Comparison of ENCODE assay signal across 21 cellular contexts in genomic region chr7:46214526-46214925, GRCh38.
A peak's percentile ranks its signal among the peaks of the same experiment; 100 is the strongest.
DNase-seq lines count a peak whose midpoint lies in the region; ATAC-seq and TF ChIP-seq lines count a peak whose summit lies in the region.
"Had no signal": no experiment of that assay in that cellular context is flagged by ENCODE, and none has a peak within 500 bp of the region (broad histone marks: within the 10 kb centered on the region; RNA-seq: fewer than 3 reads in every experiment).

No MANE protein-coding gene starts in this region.

- no peak overlapping the region for H4K91ac ChIP-seq in neuronal stem cell (ENCODE audit: low read depth, low read length, poor library complexity)

- H3K9ac ChIP-seq in neuronal stem cell (ENCODE audit: low read depth, low read length, poor library complexity) = no peak overlapping the region
- H3K9ac ChIP-seq: BLaER1 treated with 17β-estradiol and CSF1 and Interleukin-3, amounts not matched to agents 10 nM and 100 nM had no signal

- no peaks in the 10 kb centered on the region for H3K4me1 Mint-ChIP-seq in activated CD4-positive, alpha-beta T cell treated with anti-CD3 and anti-CD28 coated beads, Interleukin-2, amount 10 ng/mL, durations not matched to agents 24 days and 14 days
- H3K4me1 Mint-ChIP-seq in activated CD4-positive, alpha-beta T cell treated with anti-CD3 and anti-CD28 coated beads, Interleukin-2, amount 10 ng/mL, durations not matched to agents 7 days and 5 days = no peaks in the 10 kb centered on the region
- no peaks in the 10 kb centered on the region for H3K4me1 Mint-ChIP-seq in stimulated activated naive CD8-positive, alpha-beta T cell treated with anti-CD3 and anti-CD28 coated beads, Interleukin-15, amount 100 ng/mL, for 72 hours
- H3K4me1 Mint-ChIP-seq: CD14-positive monocyte; CD8-positive, alpha-beta memory T cell had no signal

- H2AK5ac ChIP-seq in neuronal stem cell (ENCODE audit: low read depth, low read length) = no peak overlapping the region

- no peaks in the 10 kb centered on the region for H3K27me3 Mint-ChIP-seq in activated CD4-positive, alpha-beta T cell treated with anti-CD3 and anti-CD28 coated beads, Interleukin-2, amount 10 ng/mL, durations not matched to agents 24 days and 14 days
- H3K27me3 Mint-ChIP-seq in activated CD4-positive, alpha-beta T cell treated with anti-CD3 and anti-CD28 coated beads, Interleukin-2, amount 10 ng/mL, durations not matched to agents 7 days and 5 days = no peaks in the 10 kb centered on the region
- peaks cover 7% of the 10 kb centered on the region for H3K27me3 Mint-ChIP-seq in stimulated activated naive CD8-positive, alpha-beta T cell treated with anti-CD3 and anti-CD28 coated beads, Interleukin-15, amount 100 ng/mL, for 72 hours
- H3K27me3 Mint-ChIP-seq: CD4-positive, alpha-beta T cell had no signal

- H3K27ac ChIP-seq in neuronal stem cell (replicated peaks; ENCODE audit: low read length) (no peak overlapping the region), vagina (no peak overlapping the region)
- H3K27ac ChIP-seq: 22Rv1; BLaER1 treated with 17β-estradiol and CSF1 and Interleukin-3, amounts not matched to agents 10 nM and 100 nM had no signal

- no peak overlapping the region for H2BK12ac ChIP-seq in neuronal stem cell (ENCODE audit: low read length)

- TF ChIP-seq POLR2A in vagina (IDR thresholded peaks at IDR 0.05) = no peak

- no peak overlapping the region for H3K4me3 Mint-ChIP-seq in activated CD4-positive, alpha-beta T cell treated with anti-CD3 and anti-CD28 coated beads, Interleukin-2, amount 10 ng/mL, durations not matched to agents 24 days and 14 days
- H3K4me3 Mint-ChIP-seq in activated CD4-positive, alpha-beta T cell treated with anti-CD3 and anti-CD28 coated beads, Interleukin-2, amount 10 ng/mL, durations not matched to agents 7 days and 5 days = no peak overlapping the region
- H3K4me3 Mint-ChIP-seq in stimulated activated naive CD8-positive, alpha-beta T cell treated with anti-CD3 and anti-CD28 coated beads, Interleukin-15, amount 100 ng/mL, for 72 hours = no peak overlapping the region
- H3K4me3 Mint-ChIP-seq: CD14-positive monocyte; CD4-positive, alpha-beta T cell; CD8-positive, alpha-beta memory T cell; HFFc6 had no signal

- H3K4me3 ChIP-seq in neuronal stem cell (ENCODE audit: low read length in 2 of 2) (no peak overlapping the region), vagina (no peak overlapping the region)
- H3K4me3 ChIP-seq: BLaER1 treated with 17β-estradiol and CSF1 and Interleukin-3, amounts not matched to agents 10 nM and 100 nM; GM12878; HAP-1 had no signal

- peaks cover 6 to 7% of the 10 kb centered on the region in 2 donors for H3K4me1 ChIP-seq in neuronal stem cell (ENCODE audit: control insufficient read depth in 2 of 2, insufficient read depth in 1 of 2, low read depth in 1 of 2, low read length in 2 of 2)
- no peaks in the 10 kb centered on the region for H3K4me1 ChIP-seq in vagina
- H3K4me1 ChIP-seq: BE2C; BLaER1 treated with 17β-estradiol and CSF1 and Interleukin-3, amounts not matched to agents 10 nM and 100 nM; HAP-1 had no signal

- H3K9me3 Mint-ChIP-seq in activated CD4-positive, alpha-beta T cell treated with anti-CD3 and anti-CD28 coated beads, Interleukin-2, amount 10 ng/mL, durations not matched to agents 24 days and 14 days = no peaks in the 10 kb centered on the region
- H3K9me3 Mint-ChIP-seq in activated CD4-positive, alpha-beta T cell treated with anti-CD3 and anti-CD28 coated beads, Interleukin-2, amount 10 ng/mL, durations not matched to agents 7 days and 5 days = no peaks in the 10 kb centered on the region
- H3K9me3 Mint-ChIP-seq in stimulated activated naive CD8-positive, alpha-beta T cell treated with anti-CD3 and anti-CD28 coated beads, Interleukin-15, amount 100 ng/mL, for 72 hours = peaks cover 5 to 13% of the 10 kb centered on the region in 2 donors
- H3K9me3 Mint-ChIP-seq: CD4-positive, alpha-beta T cell; HFFc6 had no signal

- CTCF ChIA-PET in activated CD4-positive, alpha-beta T cell treated with anti-CD3 and anti-CD28 coated beads, Interleukin-2, amount 10 ng/mL, durations not matched to agents 7 days and 5 days (lab: Charles Lee) = no interaction called here

- TF ChIP-seq CTCF in vagina (IDR thresholded peaks at IDR 0.05) = no peak

- no peak overlapping the region for H2AFZ ChIP-seq in neuronal stem cell (ENCODE audit: low read length)

- DNase-seq in activated CD4-positive, alpha-beta T cell treated with anti-CD3 and anti-CD28 coated beads, Interleukin-2, amount 10 ng/mL, durations not matched to agents 24 days and 14 days = peak; percentile 41
- DNase-seq in activated CD4-positive, alpha-beta T cell treated with anti-CD3 and anti-CD28 coated beads, Interleukin-2, amount 10 ng/mL, durations not matched to agents 7 days and 5 days = no peak
- DNase-seq in ecto neural progenitor cell (ENCODE audit: low spot score) = peak; percentile 10
- no peak for DNase-seq in neuronal stem cell (ENCODE audit: low spot score)
- DNase-seq in vagina (ENCODE audit: extremely low spot score in 2 of 2) = peak; percentile 61 to 71
- DNase-seq in activated CD8-positive, alpha-beta memory T cell treated with anti-CD3 and anti-CD28 coated beads for 24 hours = no peak
- no peak for DNase-seq in mesenteric fat pad (ENCODE audit: low spot score)
- DNase-seq in stimulated activated naive CD8-positive, alpha-beta T cell treated with anti-CD3 and anti-CD28 coated beads, Interleukin-15, amount 100 ng/mL, for 72 hours = no peak
- DNase-seq: AML-193; BE2C; CD4-positive, alpha-beta T cell; CD8-positive, alpha-beta memory T cell; DMS53; DND-41; GOT3; HFFc6 had no signal

- H3K36me3 ChIP-seq in neuronal stem cell (replicated peaks in 1 of 2; ENCODE audit: control insufficient read depth in 2 of 2, insufficient read depth in 2 of 2, low read length in 2 of 2) (no peaks in the 10 kb centered on the region), vagina (no peaks in the 10 kb centered on the region)
- H3K36me3 ChIP-seq: BE2C; BLaER1 treated with 17β-estradiol and CSF1 and Interleukin-3, amounts not matched to agents 10 nM and 100 nM; HAP-1 had no signal

- no peak overlapping the region for H2BK120ac ChIP-seq in neuronal stem cell (ENCODE audit: low read depth, low read length)

- no peak overlapping the region for H3K23ac ChIP-seq in neuronal stem cell (ENCODE audit: low read depth, low read length, poor library complexity)

- H3K79me1 ChIP-seq in neuronal stem cell (ENCODE audit: low read depth, low read length) = no peaks in the 10 kb centered on the region

- no peaks in the 10 kb centered on the region for H3K36me3 Mint-ChIP-seq in activated CD4-positive, alpha-beta T cell treated with anti-CD3 and anti-CD28 coated beads, Interleukin-2, amount 10 ng/mL, durations not matched to agents 24 days and 14 days (ENCODE audit: low read depth)
- no peaks in the 10 kb centered on the region for H3K36me3 Mint-ChIP-seq in activated CD4-positive, alpha-beta T cell treated with anti-CD3 and anti-CD28 coated beads, Interleukin-2, amount 10 ng/mL, durations not matched to agents 7 days and 5 days (ENCODE audit: low read depth)
- H3K36me3 Mint-ChIP-seq: CD14-positive monocyte; CD8-positive, alpha-beta memory T cell had no signal

- H3K18ac ChIP-seq in neuronal stem cell (ENCODE audit: low read length) = peak overlapping the region; percentile 0

- no peak for ATAC-seq in stimulated activated naive CD8-positive, alpha-beta T cell treated with anti-CD3 and anti-CD28 coated beads, Interleukin-15, amount 100 ng/mL, for 72 hours
- ATAC-seq: GM12878 had no signal

- no peak overlapping the region for H3K27ac Mint-ChIP-seq in activated CD4-positive, alpha-beta T cell treated with anti-CD3 and anti-CD28 coated beads, Interleukin-2, amount 10 ng/mL, durations not matched to agents 24 days and 14 days
- H3K27ac Mint-ChIP-seq in activated CD4-positive, alpha-beta T cell treated with anti-CD3 and anti-CD28 coated beads, Interleukin-2, amount 10 ng/mL, durations not matched to agents 7 days and 5 days = no peak overlapping the region
- H3K27ac Mint-ChIP-seq in stimulated activated naive CD8-positive, alpha-beta T cell treated with anti-CD3 and anti-CD28 coated beads, Interleukin-15, amount 100 ng/mL, for 72 hours = no peak overlapping the region
- H3K27ac Mint-ChIP-seq: CD14-positive monocyte; CD4-positive, alpha-beta T cell; HFFc6 had no signal

- no peak overlapping the region for H2BK5ac ChIP-seq in neuronal stem cell (ENCODE audit: low read length)

- POLR2A ChIA-PET in activated CD4-positive, alpha-beta T cell treated with anti-CD3 and anti-CD28 coated beads, Interleukin-2, amount 10 ng/mL, durations not matched to agents 7 days and 5 days (lab: Charles Lee) = no interaction called here

- no peak overlapping the region for H3K14ac ChIP-seq in neuronal stem cell (ENCODE audit: low read length)

- H4K8ac ChIP-seq in neuronal stem cell (ENCODE audit: low read depth, low read length) = no peak overlapping the region

- no peak overlapping the region for H3K4ac ChIP-seq in neuronal stem cell (ENCODE audit: low read length)

- H3K4me2 ChIP-seq in neuronal stem cell (ENCODE audit: insufficient read depth, low read length, poor library complexity, severe bottlenecking) = no peak overlapping the region
- H3K4me2 ChIP-seq: BLaER1 treated with 17β-estradiol and CSF1 and Interleukin-3, amounts not matched to agents 10 nM and 100 nM had no signal

- no peaks in the 10 kb centered on the region for H3K9me3 ChIP-seq in neuronal stem cell (replicated peaks in 1 of 2; ENCODE audit: control insufficient read depth in 2 of 2, insufficient read depth in 1 of 2, low read depth in 1 of 2, low read length in 2 of 2)
- H3K9me3 ChIP-seq in vagina = no peaks in the 10 kb centered on the region
- H3K9me3 ChIP-seq: BE2C; BLaER1 treated with 17β-estradiol and CSF1 and Interleukin-3, amounts not matched to agents 10 nM and 100 nM; HAP-1 had no signal

- no peaks in the 10 kb centered on the region for H3K27me3 ChIP-seq in neuronal stem cell (ENCODE audit: control insufficient read depth in 3 of 3, insufficient read depth in 3 of 3, low read depth in 1 of 3, low read length in 3 of 3)
- H3K27me3 ChIP-seq in vagina = no peaks in the 10 kb centered on the region
- H3K27me3 ChIP-seq: BLaER1 treated with 17β-estradiol and CSF1 and Interleukin-3, amounts not matched to agents 10 nM and 100 nM had no signal

- intact Hi-C loops in activated CD4-positive, alpha-beta T cell treated with anti-CD3 and anti-CD28 coated beads, Interleukin-2, amount 10 ng/mL, durations not matched to agents 24 days and 14 days (cut with micrococcal nuclease) = no loop called here
- intact Hi-C loops in vagina (cut with DNase I) = no loop called here

- WGBS in neuronal stem cell (ENCODE audit: extremely low coverage in 2 of 2, insufficient read length in 2 of 2, insufficient replicate concordance in 1 of 2), 2 donors = no CpG with 5 or more reads among the region's 1 CpG

- no peak overlapping the region for H2BK15ac ChIP-seq in neuronal stem cell (ENCODE audit: low read length)

Comparison
In these comparisons a context has a peak if more than half of its experiments do, and no peak if none do; other contexts are left out.
1. DNase-seq: peak in activated CD4-positive, alpha-beta T cell treated with anti-CD3 and anti-CD28 coated beads, Interleukin-2, amount 10 ng/mL, durations not matched to agents 24 days and 14 days (single experiment), ecto neural progenitor cell (single experiment) and vagina (2 of 2); none in activated CD4-positive, alpha-beta T cell treated with anti-CD3 and anti-CD28 coated beads, Interleukin-2, amount 10 ng/mL, durations not matched to agents 7 days and 5 days (single experiment), neuronal stem cell (single experiment), activated CD8-positive, alpha-beta memory T cell treated with anti-CD3 and anti-CD28 coated beads for 24 hours (single experiment), mesenteric fat pad (single experiment) and stimulated activated naive CD8-positive, alpha-beta T cell treated with anti-CD3 and anti-CD28 coated beads, Interleukin-15, amount 100 ng/mL, for 72 hours (0 of 2).